ENCODE assay signal across 25 cellular contexts in the genomic region with DNA sequence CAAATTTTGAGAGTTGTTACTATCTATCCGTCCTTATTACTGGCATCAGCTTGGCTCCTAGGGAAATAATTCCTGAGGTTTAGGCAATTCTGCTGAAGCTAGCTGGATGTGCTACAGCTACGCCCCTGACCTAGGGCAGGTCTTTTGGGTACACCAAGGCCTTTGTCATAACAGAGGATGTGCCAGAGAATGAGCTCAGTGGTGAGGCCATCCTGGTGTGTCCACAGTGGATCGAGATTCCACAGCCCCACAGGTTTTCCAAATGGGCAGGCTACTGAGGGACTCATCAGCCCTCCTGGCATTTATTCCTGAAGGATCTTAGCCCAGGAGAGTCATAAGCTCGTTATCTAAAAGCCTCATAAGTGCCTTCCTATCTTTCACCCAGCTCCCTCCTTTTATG.
"Had no signal": no experiment of that assay in that cellular context is flagged by ENCODE, and none has a peak within 500 bp of the region (broad histone marks: within the 10 kb centered on the region; RNA-seq: fewer than 3 reads in every experiment).

No MANE protein-coding gene starts in this region.

- ATAC-seq: activated T-cell treated with anti-CD3 and anti-CD28 coated beads, Interleukin-2, amount 50 U/mL, for 72 hours; body of pancreas; left lung; natural killer cell treated with Interleukin-12 subunit alpha and Interleukin-12 subunit beta and Interleukin-15 and Interleukin-18, amount 100 ng/mL, for 72 hours; right cardiac atrium; stimulated activated naive CD8-positive, alpha-beta T cell treated with anti-CD3 and anti-CD28 coated beads, Interleukin-15, Interleukin-2, amounts not matched to agents 100 U/mL and 50 U/mL, for 24 hours had no signal

- H3K27me3 ChIP-seq: body of pancreas, left lung, ovary, upper lobe of left lung had no signal

- H3K36me3 ChIP-seq: left lung, ovary, prostate gland, upper lobe of left lung had no signal

- H3K4me1 ChIP-seq: left lung, prostate gland, upper lobe of left lung had no signal

- H3K4me1 Mint-ChIP-seq: activated naive CD4-positive, alpha-beta T cell treated with anti-CD3 and anti-CD28 coated beads, Interleukin-2, amount 10 ng/mL, durations not matched to agents 7 days and 5 days had no signal

- H3K36me3 Mint-ChIP-seq: activated CD4-positive, alpha-beta memory T cell treated with anti-CD3 and anti-CD28 coated beads for 36 hours; activated naive CD4-positive, alpha-beta T cell treated with anti-CD3 and anti-CD28 coated beads, Interleukin-2, amount 10 ng/mL, durations not matched to agents 7 days and 5 days; natural killer cell treated with Interleukin-12 subunit alpha and Interleukin-12 subunit beta and Interleukin-15 and Interleukin-18, amount 100 ng/mL, for 72 hours had no signal

- DNase-seq: activated CD4-positive, alpha-beta memory T cell treated with anti-CD3 and anti-CD28 coated beads for 36 hours; activated CD4-positive, alpha-beta T cell treated with anti-CD3 and anti-CD28 coated beads for 48 hours; activated effector memory CD4-positive, alpha-beta T cell treated with anti-CD3 and anti-CD28 coated beads, Interleukin-2, amount 50 U/mL, for 16 hours; activated naive CD4-positive, alpha-beta T cell treated with anti-CD3 and anti-CD28 coated beads, Interleukin-2, amount 10 ng/mL, durations not matched to agents 7 days and 5 days; activated T-cell treated with anti-CD3 and anti-CD28 coated beads, Interleukin-2, amount 50 U/mL, for 72 hours; body of pancreas; caudate nucleus; effector CD4-positive, alpha-beta T cell; foreskin melanocyte; glutamatergic neuron; hippocampal formation; kidney glomerular epithelial cell; left lung; mammary epithelial cell; midbrain; ovary; stimulated activated CD4-positive, alpha-beta T cell treated with anti-CD3 and anti-CD28 coated beads, Interleukin-12 subunit alpha, Interleukin-12 subunit beta, amount 100 ng/mL, for 4 hours; stimulated activated CD4-positive, alpha-beta T cell treated with anti-CD3 and anti-CD28 coated beads, Interleukin-4, amount 100 ng/mL, for 4 hours; stimulated activated naive CD8-positive, alpha-beta T cell treated with anti-CD3 and anti-CD28 coated beads, Interleukin-15, Interleukin-2, amounts not matched to agents 100 U/mL and 50 U/mL, for 24 hours; upper lobe of left lung had no signal

- H3K4me3 Mint-ChIP-seq: activated CD4-positive, alpha-beta memory T cell treated with anti-CD3 and anti-CD28 coated beads for 36 hours; activated naive CD4-positive, alpha-beta T cell treated with anti-CD3 and anti-CD28 coated beads, Interleukin-2, amount 10 ng/mL, durations not matched to agents 7 days and 5 days; activated T-cell treated with anti-CD3 and anti-CD28 coated beads, Interleukin-2, amount 50 U/mL, for 72 hours; dendritic cell treated with granulocyte-macrophage colony-stimulating factor and Interleukin-4, amounts not matched to agents 40 ng/mL and 50 ng/mL, for 4 days; natural killer cell treated with Interleukin-12 subunit alpha and Interleukin-12 subunit beta and Interleukin-15 and Interleukin-18, amount 100 ng/mL, for 72 hours had no signal

- H3K9me3 Mint-ChIP-seq: activated CD4-positive, alpha-beta memory T cell treated with anti-CD3 and anti-CD28 coated beads for 36 hours; activated naive CD4-positive, alpha-beta T cell treated with anti-CD3 and anti-CD28 coated beads, Interleukin-2, amount 10 ng/mL, durations not matched to agents 7 days and 5 days; activated T-cell treated with anti-CD3 and anti-CD28 coated beads, Interleukin-2, amount 50 U/mL, for 72 hours; dendritic cell treated with granulocyte-macrophage colony-stimulating factor and Interleukin-4, amounts not matched to agents 40 ng/mL and 50 ng/mL, for 4 days; natural killer cell treated with Interleukin-12 subunit alpha and Interleukin-12 subunit beta and Interleukin-15 and Interleukin-18, amount 100 ng/mL, for 72 hours had no signal

- H3K27ac Mint-ChIP-seq: activated CD4-positive, alpha-beta memory T cell treated with anti-CD3 and anti-CD28 coated beads for 36 hours; activated naive CD4-positive, alpha-beta T cell treated with anti-CD3 and anti-CD28 coated beads, Interleukin-2, amount 10 ng/mL, durations not matched to agents 7 days and 5 days; activated T-cell treated with anti-CD3 and anti-CD28 coated beads, Interleukin-2, amount 50 U/mL, for 72 hours; dendritic cell treated with granulocyte-macrophage colony-stimulating factor and Interleukin-4, amounts not matched to agents 40 ng/mL and 50 ng/mL, for 4 days; natural killer cell treated with Interleukin-12 subunit alpha and Interleukin-12 subunit beta and Interleukin-15 and Interleukin-18, amount 100 ng/mL, for 72 hours had no signal

- H3K27me3 Mint-ChIP-seq: activated naive CD4-positive, alpha-beta T cell treated with anti-CD3 and anti-CD28 coated beads, Interleukin-2, amount 10 ng/mL, durations not matched to agents 7 days and 5 days had no signal

- H3K9me3 ChIP-seq: body of pancreas, left lung, ovary, prostate gland, upper lobe of left lung had no signal

- H3K27ac ChIP-seq: body of pancreas, left lung, ovary, prostate gland, upper lobe of left lung had no signal

- H3K4me3 ChIP-seq: body of pancreas, left lung, ovary, prostate gland, upper lobe of left lung had no signal

- FAIRE-seq: endometrium had no signal
